ENCODE assay signal across 9 cellular contexts in genomic region chr7:50397971-50398324, GRCh38. TPM values are rescaled to one million over a fixed set of nuclear protein-coding genes. Genes with fewer than 3 reads are reported as not detected.
DNase-seq lines count a peak whose midpoint lies in the region; ATAC-seq and TF ChIP-seq lines count a peak whose summit lies in the region.
"Had no signal": no experiment of that assay in that cellular context is flagged by ENCODE, and none has a peak within 500 bp of the region (broad histone marks: within the 10 kb centered on the region; RNA-seq: fewer than 3 reads in every experiment).

No MANE protein-coding gene starts in this region.

- intact Hi-C loops in activated CD4-positive, alpha-beta T cell treated with anti-CD3 and anti-CD28 coated beads, Interleukin-2, amount 10 ng/mL, durations not matched to agents 24 days and 14 days (cut with micrococcal nuclease): loop anchor here (1.0 to 5.0 kb wide), 9 partner anchors 20 to 434 kb away; no protein-coding TSS in a partner anchor

- DNase-seq in activated CD4-positive, alpha-beta T cell treated with anti-CD3 and anti-CD28 coated beads, Interleukin-2, amount 10 ng/mL, durations not matched to agents 24 days and 14 days: peak; percentile 58
- DNase-seq in activated CD4-positive, alpha-beta T cell treated with anti-CD3 and anti-CD28 coated beads for 4 hours: no peak
- DNase-seq in activated CD8-positive, alpha-beta T cell treated with anti-CD3 and anti-CD28 coated beads, Interleukin-2, amount 10 ng/mL, durations not matched to agents 7 days and 5 days: no peak
- no peak for DNase-seq in neural crest cell (ENCODE audit: low read depth, low spot score)
- no peak for DNase-seq in NCI-H774 (lab: John Stamatoyannopoulos, UW)
- DNase-seq in hepatic stellate cell (ENCODE audit: low spot score): no peak
- no peak for DNase-seq in NOMO-1 (lab: John Stamatoyannopoulos, UW; ENCODE audit: unreplicated experiment in 2 of 2)

- H3K36me3 Mint-ChIP-seq in activated CD4-positive, alpha-beta T cell treated with anti-CD3 and anti-CD28 coated beads, Interleukin-2, amount 10 ng/mL, durations not matched to agents 24 days and 14 days (ENCODE audit: low read depth): peaks cover 76% of the 10 kb centered on the region
- H3K36me3 Mint-ChIP-seq in activated CD8-positive, alpha-beta T cell treated with anti-CD3 and anti-CD28 coated beads, Interleukin-2, amount 10 ng/mL, durations not matched to agents 7 days and 5 days (ENCODE audit: low read depth): peaks cover 82% of the 10 kb centered on the region
- H3K36me3 Mint-ChIP-seq in neural crest cell (ENCODE audit: low read depth): peaks cover 10% of the 10 kb centered on the region

- peaks cover 60% of the 10 kb centered on the region for H3K4me1 Mint-ChIP-seq in activated CD4-positive, alpha-beta T cell treated with anti-CD3 and anti-CD28 coated beads, Interleukin-2, amount 10 ng/mL, durations not matched to agents 24 days and 14 days
- peaks cover 62% of the 10 kb centered on the region for H3K4me1 Mint-ChIP-seq in activated CD8-positive, alpha-beta T cell treated with anti-CD3 and anti-CD28 coated beads, Interleukin-2, amount 10 ng/mL, durations not matched to agents 7 days and 5 days (ENCODE audit: low read depth)
- H3K4me1 Mint-ChIP-seq in neural crest cell: no peaks in the 10 kb centered on the region

- TF ChIP-seq CTCF in neural crest cell (conservative IDR thresholded peaks at IDR 0.05): no peak

- peak overlapping the region; percentile 82 for H3K4me3 Mint-ChIP-seq in activated CD4-positive, alpha-beta T cell treated with anti-CD3 and anti-CD28 coated beads, Interleukin-2, amount 10 ng/mL, durations not matched to agents 24 days and 14 days
- H3K4me3 Mint-ChIP-seq in activated CD8-positive, alpha-beta T cell treated with anti-CD3 and anti-CD28 coated beads, Interleukin-2, amount 10 ng/mL, durations not matched to agents 7 days and 5 days: peak overlapping the region; percentile 3
- H3K4me3 Mint-ChIP-seq in neural crest cell: no peak overlapping the region

- CTCF ChIA-PET in activated CD8-positive, alpha-beta T cell treated with anti-CD3 and anti-CD28 coated beads, Interleukin-2, amount 10 ng/mL, durations not matched to agents 7 days and 5 days (lab: Charles Lee): interaction anchor here (1.1 to 2.8 kb wide), 5 partner anchors 9 to 763 kb away, joined by 3 to 9 read pairs (median 4); no protein-coding TSS in a partner anchor

- H3K9me3 Mint-ChIP-seq in activated CD4-positive, alpha-beta T cell treated with anti-CD3 and anti-CD28 coated beads, Interleukin-2, amount 10 ng/mL, durations not matched to agents 24 days and 14 days: no peaks in the 10 kb centered on the region
- H3K9me3 Mint-ChIP-seq in activated CD8-positive, alpha-beta T cell treated with anti-CD3 and anti-CD28 coated beads, Interleukin-2, amount 10 ng/mL, durations not matched to agents 7 days and 5 days (ENCODE audit: insufficient read depth): no peaks in the 10 kb centered on the region
- H3K9me3 Mint-ChIP-seq in neural crest cell: no peaks in the 10 kb centered on the region

- H3K27me3 Mint-ChIP-seq in activated CD4-positive, alpha-beta T cell treated with anti-CD3 and anti-CD28 coated beads, Interleukin-2, amount 10 ng/mL, durations not matched to agents 24 days and 14 days: no peaks in the 10 kb centered on the region
- no peaks in the 10 kb centered on the region for H3K27me3 Mint-ChIP-seq in activated CD8-positive, alpha-beta T cell treated with anti-CD3 and anti-CD28 coated beads, Interleukin-2, amount 10 ng/mL, durations not matched to agents 7 days and 5 days (ENCODE audit: low read depth)
- no peaks in the 10 kb centered on the region for H3K27me3 Mint-ChIP-seq in neural crest cell (ENCODE audit: low read depth)

- POLR2A ChIA-PET in activated CD8-positive, alpha-beta T cell treated with anti-CD3 and anti-CD28 coated beads, Interleukin-2, amount 10 ng/mL, durations not matched to agents 7 days and 5 days (lab: Charles Lee): interaction anchor here (0.8 kb wide), 1 partner anchor 9 kb away, joined by 3 read pairs; no protein-coding TSS in a partner anchor

- ATAC-seq in GM21717 (IDR thresholded peaks at IDR 0.05; ENCODE audit: unreplicated experiment): peak; percentile 23
- ATAC-seq in activated CD8-positive, alpha-beta T cell treated with anti-CD3 and anti-CD28 coated beads, Interleukin-2, amount 10 ng/mL, durations not matched to agents 7 days and 5 days: no peak
- ATAC-seq: A549 had no signal

- peak overlapping the region; percentile 97 for H3K27ac Mint-ChIP-seq in activated CD4-positive, alpha-beta T cell treated with anti-CD3 and anti-CD28 coated beads, Interleukin-2, amount 10 ng/mL, durations not matched to agents 24 days and 14 days
- H3K27ac Mint-ChIP-seq in activated CD8-positive, alpha-beta T cell treated with anti-CD3 and anti-CD28 coated beads, Interleukin-2, amount 10 ng/mL, durations not matched to agents 7 days and 5 days: peak overlapping the region; percentile 59
- H3K27ac Mint-ChIP-seq in neural crest cell (ENCODE audit: unreplicated experiment): peak overlapping the region; percentile 73

RNA-seq across cellular contexts. Expression of gene FIGNL1, which starts 52.2 kb away (rescaled TPM):
- 44.7 and 47.4 TPM in 2 replicates for total RNA-seq in activated CD4-positive, alpha-beta T cell treated with anti-CD3 and anti-CD28 coated beads, Interleukin-2, amount 10 ng/mL, durations not matched to agents 24 days and 14 days
- total RNA-seq in activated CD8-positive, alpha-beta T cell treated with anti-CD3 and anti-CD28 coated beads, Interleukin-2, amount 10 ng/mL, durations not matched to agents 7 days and 5 days: 10 to 100 TPM; 40.7 to 41.0 TPM
- total RNA-seq in neural crest cell: 40.4 and 44.0 TPM in 2 replicates
